Comparison of ENCODE assay signal across 9 cellular contexts in genomic region chr9:34701769-34702736, GRCh38. TPM values are rescaled to one million over a fixed set of nuclear protein-coding genes. Genes with fewer than 3 reads are reported as not detected.
A peak's percentile ranks its signal among the peaks of the same experiment; 100 is the strongest.
DNase-seq lines count a peak whose midpoint lies in the region; ATAC-seq and TF ChIP-seq lines count a peak whose summit lies in the region.
"Had no signal": no experiment of that assay in that cellular context is flagged by ENCODE, and none has a peak within 500 bp of the region (broad histone marks: within the 10 kb centered on the region; RNA-seq: fewer than 3 reads in every experiment).

No MANE protein-coding gene starts in this region.

- peak overlapping the region; percentile 38 for H3K27ac Mint-ChIP-seq in activated naive CD8-positive, alpha-beta T cell treated with anti-CD3 and anti-CD28 coated beads, Interleukin-2, amount 50 U/mL, for 24 hours

- H3K4me2 ChIP-seq in SU-DHL-6 (ENCODE audit: low read depth, low read length, poor library complexity, severe bottlenecking) = peak overlapping the region; percentile 57

- no peak for TF ChIP-seq EP300 in ovary (IDR thresholded peaks at IDR 0.05)

- H3K79me2 ChIP-seq in SU-DHL-6 (ENCODE audit: insufficient read depth, low read length) = no peaks in the 10 kb centered on the region

- H3K4me1 Mint-ChIP-seq in activated naive CD8-positive, alpha-beta T cell treated with anti-CD3 and anti-CD28 coated beads, Interleukin-2, amount 50 U/mL, for 24 hours = peaks cover 4% of the 10 kb centered on the region

- H3K9me3 Mint-ChIP-seq in activated naive CD8-positive, alpha-beta T cell treated with anti-CD3 and anti-CD28 coated beads, Interleukin-2, amount 50 U/mL, for 24 hours = no peaks in the 10 kb centered on the region

- peak overlapping the region; percentile 46 for H3K9ac ChIP-seq in SU-DHL-6 (ENCODE audit: low read length)

- H3K36me3 ChIP-seq in MG63 (no peaks in the 10 kb centered on the region), SU-DHL-6 (ENCODE audit: low read length) (no peaks in the 10 kb centered on the region), ovary (no peaks in the 10 kb centered on the region), thymus (ENCODE audit: control insufficient read depth, insufficient read depth) (no peaks in the 10 kb centered on the region)

- H3K4me1 ChIP-seq in ovary (ENCODE audit: insufficient read depth) (no peaks in the 10 kb centered on the region), thymus (ENCODE audit: control insufficient read depth, insufficient read depth, low read length) (no peaks in the 10 kb centered on the region)

- H3K27me3 ChIP-seq in MG63 (no peaks in the 10 kb centered on the region), SU-DHL-6 (ENCODE audit: low read length) (no peaks in the 10 kb centered on the region), ovary (no peaks in the 10 kb centered on the region), thymus (ENCODE audit: control insufficient read depth, insufficient read depth) (peaks cover 9% of the 10 kb centered on the region)

- peak; percentile 99 for TF ChIP-seq CTCF in SU-DHL-6 (IDR thresholded peaks at IDR 0.05; ENCODE audit: insufficient read depth, low read length, poor library complexity, severe bottlenecking)
- peak; percentile 88 to 93 (median 89) for TF ChIP-seq CTCF in ovary (IDR thresholded peaks at IDR 0.05)

- H4K20me1 ChIP-seq in SU-DHL-6 (ENCODE audit: low read depth, low read length) = no peaks in the 10 kb centered on the region

- H3K9me3 ChIP-seq in MG63 (no peaks in the 10 kb centered on the region), SU-DHL-6 (ENCODE audit: insufficient read depth, low read length) (no peaks in the 10 kb centered on the region), ovary (no peaks in the 10 kb centered on the region), thymus (ENCODE audit: control insufficient read depth) (no peaks in the 10 kb centered on the region)

- no peaks in the 10 kb centered on the region for H3K9me2 ChIP-seq in SU-DHL-6 (replicated peaks; ENCODE audit: insufficient read depth, low read length)

- WGBS in ovary, 3 donors = 3 to 4% (median 3%) methylated on average over 30 of the region's 30 CpGs
- 6% methylated on average over 30 of the region's 30 CpGs for WGBS in thymus

- peaks cover 11% of the 10 kb centered on the region for H3K27me3 Mint-ChIP-seq in activated naive CD8-positive, alpha-beta T cell treated with anti-CD3 and anti-CD28 coated beads, Interleukin-2, amount 50 U/mL, for 24 hours

- H3K4me3 Mint-ChIP-seq in activated naive CD8-positive, alpha-beta T cell treated with anti-CD3 and anti-CD28 coated beads, Interleukin-2, amount 50 U/mL, for 24 hours = peak overlapping the region; percentile 76

- ATAC-seq in GM21390 (IDR thresholded peaks at IDR 0.05; ENCODE audit: unreplicated experiment) = peak; percentile 75
- ATAC-seq in activated naive CD8-positive, alpha-beta T cell treated with anti-CD3 and anti-CD28 coated beads, Interleukin-2, amount 50 U/mL, for 24 hours = peak; percentile 82
- ATAC-seq in Right ventricle myocardium superior (ENCODE audit: poor library complexity) = peak; percentile 95

- no peak for TF ChIP-seq POLR2A in ovary (IDR thresholded peaks at IDR 0.05)

- H3K4me3 ChIP-seq in MG63 (peak overlapping the region; percentile 51), SU-DHL-6 (ENCODE audit: insufficient read depth, low read length, poor library complexity, severe bottlenecking) (peak overlapping the region; percentile 43), ovary (peak overlapping the region; percentile 76), thymus (ENCODE audit: low read length) (peak overlapping the region; percentile 45)

- peak overlapping the region; percentile 85 for H2AFZ ChIP-seq in SU-DHL-6 (ENCODE audit: low read depth, low read length, severe bottlenecking)

- DNase-seq in C1 segment of cervical spinal cord (lab: John Stamatoyannopoulos, UW) = peak in 13 of 14 donors; percentile 2 to 78 (median 67)
- peak; percentile 65 for DNase-seq in MG63
- peak; percentile 91 for DNase-seq in activated naive CD8-positive, alpha-beta T cell treated with anti-CD3 and anti-CD28 coated beads, Interleukin-2, amount 50 U/mL, for 24 hours
- peak; percentile 93 for DNase-seq in Right ventricle myocardium superior
- DNase-seq in ovary = peak; percentile 78 to 91 (median 88)

- no peaks in the 10 kb centered on the region for H3F3A ChIP-seq in SU-DHL-6 (ENCODE audit: insufficient read depth)

- H3K36me3 Mint-ChIP-seq in activated naive CD8-positive, alpha-beta T cell treated with anti-CD3 and anti-CD28 coated beads, Interleukin-2, amount 50 U/mL, for 24 hours (ENCODE audit: low read depth) = no peaks in the 10 kb centered on the region

- intact Hi-C loops in Right ventricle myocardium superior (cut with DNase I) = loop anchor here (10.0 kb wide), 1 partner anchor 87 kb away; the partner anchor contains the start of gene RPP25L
- intact Hi-C loops in ovary (cut with DNase I) = loop anchor here in 2 of 4 donors (2.0 to 5.0 kb wide), 2 partner anchors 33 to 65 kb away; partner anchors contain the start of gene SIGMAR1 (in 1 of the 2)

- H3K27ac ChIP-seq in SU-DHL-6 (ENCODE audit: low read depth, low read length) (no peak overlapping the region), ovary (peak overlapping the region in 1 of 2 donors; percentile 49), thymus (ENCODE audit: low read depth) (peak overlapping the region; percentile 48)

RNA-seq across cellular contexts. Expression of gene CCL21, which starts 7.9 kb away (rescaled TPM):
- total RNA-seq in MG63 (2014; rRNA removed; shearing (Covaris generic); ENCODE audit: low replicate concordance) = not detected in 2 replicates
- total RNA-seq in Right ventricle myocardium superior (4.9 TPM), ovary (10 to 100 TPM in 5 of 7 donors, 1 to 10 TPM in 2; 1.5 to 83.6 (median 33.8) TPM)
- polyA plus RNA-seq in ovary (10 to 100 TPM; 39.9 to 52.0 TPM), thymus (16.6 TPM)
- total RNA-seq: T-helper 1 cell treated with Interleukin-12 subunit alpha and Interleukin-12 subunit beta and Interleukin-4 antibody, amounts not matched to agents 30 ng/mL and 1 ng/mL, for 36 hours had no signal

RNA-seq across cellular contexts. Expression of gene CCL19, which starts 11.0 kb away (rescaled TPM):
- total RNA-seq in MG63 (2014; rRNA removed; shearing (Covaris generic); ENCODE audit: low replicate concordance) = not detected in 2 replicates
- total RNA-seq in Right ventricle myocardium superior = 0.70 TPM
- total RNA-seq in ovary = 10 to 100 TPM in 1 of 7 donors, under 1 TPM in 1, not detected in 5; 0.97 to 14.9 TPM
- 10 to 100 TPM in 1 of 2 donors, under 1 TPM in 1; 0.40 to 14.5 TPM for polyA plus RNA-seq in ovary
- 588 TPM for polyA plus RNA-seq in thymus
- total RNA-seq: T-helper 1 cell treated with Interleukin-12 subunit alpha and Interleukin-12 subunit beta and Interleukin-4 antibody, amounts not matched to agents 30 ng/mL and 1 ng/mL, for 36 hours had no signal

RNA-seq across cellular contexts. Expression of gene CCL27, which starts 39.6 kb away (rescaled TPM):
- not detected in 2 replicates for total RNA-seq in MG63 (2014; rRNA removed; shearing (Covaris generic); ENCODE audit: low replicate concordance)
- total RNA-seq in Right ventricle myocardium superior (not detected), ovary (1 to 10 TPM in 1 of 7 donors, under 1 TPM in 3, not detected in 3; 0.48 to 1.1 (median 0.69) TPM)
- polyA plus RNA-seq in ovary (under 1 TPM in 1 of 2 donors, not detected in 1; 0.21 TPM), thymus (48.4 TPM)
- total RNA-seq: T-helper 1 cell treated with Interleukin-12 subunit alpha and Interleukin-12 subunit beta and Interleukin-4 antibody, amounts not matched to agents 30 ng/mL and 1 ng/mL, for 36 hours had no signal

RNA-seq across cellular contexts. Expression of gene IL11RA, which starts 50.1 kb away (rescaled TPM):
- 10.2 and 16.9 TPM in 2 replicates for total RNA-seq in MG63 (2014; rRNA removed; shearing (Covaris generic); ENCODE audit: low replicate concordance)
- total RNA-seq in Right ventricle myocardium superior (48.8 TPM), ovary (10 to 100 TPM; 17.3 to 54.3 (median 35.8) TPM)
- polyA plus RNA-seq in ovary (10 to 100 TPM; 25.4 to 40.2 TPM), thymus (52.8 TPM)

RNA-seq across cellular contexts. Expression of gene GALT, which starts 55.6 kb away (rescaled TPM):
- 8.2 and 9.9 TPM in 2 replicates for total RNA-seq in MG63 (2014; rRNA removed; shearing (Covaris generic); ENCODE audit: low replicate concordance)
- 53.8 TPM for total RNA-seq in Right ventricle myocardium superior
- 10 to 100 TPM; 33.1 to 63.3 (median 45.2) TPM for total RNA-seq in ovary
- polyA plus RNA-seq in ovary = 10 to 100 TPM; 43.7 to 48.9 TPM
- 61.8 TPM for polyA plus RNA-seq in thymus
